14 cellular contexts compared by ENCODE assay signal in the genomic region with DNA sequence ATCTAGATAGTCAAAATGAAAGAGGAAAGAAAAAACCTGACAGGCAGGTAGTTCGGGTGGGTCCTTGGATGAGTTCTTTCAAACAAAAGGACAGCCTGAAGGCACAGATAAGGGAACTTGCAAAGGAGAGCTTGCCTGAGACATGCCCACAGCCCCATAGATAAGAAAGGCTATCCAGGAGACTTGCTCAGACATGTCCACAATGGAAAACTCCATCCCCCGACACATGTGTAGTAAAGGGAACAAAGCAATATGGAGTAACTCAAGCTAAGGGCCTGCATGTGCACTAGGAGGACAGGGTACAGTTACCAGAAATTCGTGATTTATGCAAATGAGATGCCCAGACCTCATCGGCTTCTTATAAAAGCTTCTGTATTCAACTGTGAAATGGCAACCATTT.
DNase-seq lines count a peak whose midpoint lies in the region; ATAC-seq, FAIRE-seq and TF ChIP-seq lines count a peak whose summit lies in the region.
"Had no signal": no experiment of that assay in that cellular context is flagged by ENCODE, and none has a peak within 500 bp of the region (broad histone marks: within the 10 kb centered on the region; RNA-seq: fewer than 3 reads in every experiment).

No MANE protein-coding gene starts in this region.

- BruUV-seq in HepG2 (replicated peaks; lab: Mats Ljungman, UMichigan) = no TSS peak

- intact Hi-C loops in HepG2 (cut with micrococcal nuclease; ENCODE audit: unreplicated experiment) (no loop called here), right lobe of liver (cut with DNase I) (no loop called here), spleen (cut with DNase I; ENCODE audit: low total_unique reads) (no loop called here)

- H3K36me3 ChIP-seq in HepG2 (replicated peaks in 1 of 2; ENCODE audit: control insufficient read depth in 1 of 2, insufficient read depth in 2 of 2, low read length in 2 of 2) = no peaks in the 10 kb centered on the region
- H3K36me3 ChIP-seq in right lobe of liver = no peaks in the 10 kb centered on the region
- H3K36me3 ChIP-seq in OCI-LY1 (ENCODE audit: insufficient read depth, low read length) = no peaks in the 10 kb centered on the region
- H3K36me3 ChIP-seq in spleen = no peaks in the 10 kb centered on the region
- H3K36me3 ChIP-seq: SJCRH30 had no signal

- H3K27ac Mint-ChIP-seq in type B pancreatic cell = peak overlapping the region; percentile 92
- H3K27ac Mint-ChIP-seq in effector memory CD8-positive, alpha-beta T cell = no peak overlapping the region

- no peaks in the 10 kb centered on the region for H3K9me3 Mint-ChIP-seq in type B pancreatic cell
- H3K9me3 Mint-ChIP-seq in effector memory CD8-positive, alpha-beta T cell = peaks cover 5 to 12% of the 10 kb centered on the region in 2 donors
- H3K9me3 Mint-ChIP-seq: neural crest cell had no signal

- peaks cover 5% of the 10 kb centered on the region for H3K4me1 Mint-ChIP-seq in type B pancreatic cell (ENCODE audit: unreplicated experiment)
- no peaks in the 10 kb centered on the region for H3K4me1 Mint-ChIP-seq in effector memory CD8-positive, alpha-beta T cell (ENCODE audit: low read depth in 2 of 2)
- H3K4me1 Mint-ChIP-seq: neural crest cell had no signal

- no peak overlapping the region for H2AFZ ChIP-seq in HepG2 (ENCODE audit: low read length)
- H2AFZ ChIP-seq in OCI-LY1 (ENCODE audit: low read length) = 0 out of 2 replicates have a peak overlapping the region, but pooled peaks have one; percentile 53

- in situ Hi-C loops in HepG2 (cut with HindIII; ENCODE audit: extremely low pct_ligation_motif_present, low pct_unique_long_range_greater_than_20kb) = no loop called here

- POLR2A ChIA-PET in HepG2 (lab: Yijun Ruan, JAX) = no interaction called here

- no peak for TF ChIP-seq EP300 in HepG2 (IDR thresholded peaks at IDR 0.05; ENCODE audit: low read depth in 2 of 2, low read length in 2 of 2)
- TF ChIP-seq EP300 in HepG2 (CRISPR knock-in tag; IDR thresholded peaks at IDR 0.05; ENCODE audit: borderline replicate concordance) = no peak

- H3K4me2 ChIP-seq in HepG2 (ENCODE audit: low read depth, low read length) (no peak overlapping the region), OCI-LY1 (ENCODE audit: low read length) (no peak overlapping the region)

- TF ChIP-seq RAD21 in HepG2 (CRISPR knock-in tag; IDR thresholded peaks at IDR 0.05) = no peak

- WGBS in HepG2 (ENCODE audit: low lambda C conversion rate) = 66% methylated on average over 4 of the region's 4 CpGs
- WGBS in right lobe of liver (ENCODE audit: insufficient coverage, low coverage, low lambda C conversion rate, missing lambda C conversion rate) = 58% methylated on average over 3 of the region's 4 CpGs
- 69 to 82% (median 76%) methylated on average over 4 of the region's 4 CpGs for whole genome bisulfite sequencing in spleen, 5 donors

- H3K36me3 Mint-ChIP-seq in type B pancreatic cell = no peaks in the 10 kb centered on the region
- no peaks in the 10 kb centered on the region for H3K36me3 Mint-ChIP-seq in effector memory CD8-positive, alpha-beta T cell (ENCODE audit: insufficient read depth)

- peaks cover 8% of the 10 kb centered on the region; the same call in 1 of the 2 replicates for H3K9me3 ChIP-seq in HepG2 (ENCODE audit: low read length)
- H3K9me3 ChIP-seq in right lobe of liver = no peaks in the 10 kb centered on the region
- no peaks in the 10 kb centered on the region for H3K9me3 ChIP-seq in OCI-LY1 (ENCODE audit: low read length)
- no peaks in the 10 kb centered on the region for H3K9me3 ChIP-seq in spleen
- H3K9me3 ChIP-seq: SJCRH30 had no signal

- no peak for TF ChIP-seq CTCF in HepG2 (CRISPR knock-in tag; IDR thresholded peaks at IDR 0.05)
- TF ChIP-seq CTCF in right lobe of liver (IDR thresholded peaks at IDR 0.05) = no peak
- no peak for TF ChIP-seq CTCF in OCI-LY1 (IDR thresholded peaks at IDR 0.05; ENCODE audit: low read length)
- no peak for TF ChIP-seq CTCF in type B pancreatic cell (conservative IDR thresholded peaks at IDR 0.05)
- no peak for TF ChIP-seq CTCF in spleen (IDR thresholded peaks at IDR 0.05 in 8 of 11, conservative IDR thresholded peaks at IDR 0.05 in 3 of 11)

- H3K9me2 ChIP-seq in OCI-LY1 (ENCODE audit: low read depth, low read length) = no peaks in the 10 kb centered on the region

- H3K4me3 ChIP-seq in HepG2 (replicated peaks in 1 of 3; ENCODE audit: insufficient read depth in 1 of 3, low read depth in 2 of 3, low read length in 3 of 3) (no peak overlapping the region), right lobe of liver (no peak overlapping the region), OCI-LY1 (ENCODE audit: low read depth, low read length, poor library complexity, severe bottlenecking) (no peak overlapping the region), spleen (no peak overlapping the region)
- H3K4me3 ChIP-seq: SJCRH30 had no signal

- H3K27ac ChIP-seq in HepG2 (ENCODE audit: extremely low read length, insufficient read depth, low read length) = no peak overlapping the region
- no peak overlapping the region for H3K27ac ChIP-seq in right lobe of liver
- H3K27ac ChIP-seq in OCI-LY1 (ENCODE audit: low read depth, low read length, poor library complexity, severe bottlenecking) = no peak overlapping the region
- no peak overlapping the region for H3K27ac ChIP-seq in spleen
- H3K27ac ChIP-seq: SJCRH30 had no signal

- H3K4me3 Mint-ChIP-seq in type B pancreatic cell = peak overlapping the region; percentile 34
- H3K4me3 Mint-ChIP-seq in effector memory CD8-positive, alpha-beta T cell = no peak overlapping the region
- H3K4me3 Mint-ChIP-seq: neural crest cell had no signal

- H3K79me2 ChIP-seq in HepG2 (ENCODE audit: insufficient read depth, low read length) = no peaks in the 10 kb centered on the region
- H3K79me2 ChIP-seq in OCI-LY1 (ENCODE audit: insufficient read depth, low read length) = no peaks in the 10 kb centered on the region

- H3K4me1 ChIP-seq in HepG2 (ENCODE audit: insufficient read depth, low read length) (no peaks in the 10 kb centered on the region), right lobe of liver (no peaks in the 10 kb centered on the region), OCI-LY1 (ENCODE audit: insufficient read depth, low read length, severe bottlenecking) (peaks cover 4% of the 10 kb centered on the region), spleen (no peaks in the 10 kb centered on the region)

- DNase-seq in HepG2 (ENCODE audit: low spot score) = no peak
- DNase-seq in right lobe of liver = no peak
- DNase-seq in erythroblast (lab: John Stamatoyannopoulos, UW) = peak; percentile 31 to 73
- DNase-seq in type B pancreatic cell (ENCODE audit: extremely low spot score, unreplicated experiment) = no peak
- DNase-seq in effector memory CD8-positive, alpha-beta T cell = no peak
- DNase-seq in spleen = no peak
- no peak for DNase-seq in NOMO-1 (lab: John Stamatoyannopoulos, UW; ENCODE audit: unreplicated experiment in 2 of 2)
- DNase-seq: activated CD4-positive, alpha-beta T cell treated with anti-CD3 and anti-CD28 coated beads for 48 hours; activated naive CD4-positive, alpha-beta T cell treated with anti-CD3 and anti-CD28 coated beads, Interleukin-2, amount 50 U/mL, for 16 hours; AML-193; NCI-H187 treated with DMSO at 0.1 percent for 48 hours; SJCRH30 had no signal

- ATAC-seq in HepG2 (no peak), right lobe of liver (no peak)
- ATAC-seq in effector memory CD8-positive, alpha-beta T cell (replicated peaks) = no peak

- H3K27me3 ChIP-seq in HepG2 (ENCODE audit: control insufficient read depth in 1 of 2, insufficient read depth in 2 of 2, low read length in 2 of 2) (no peaks in the 10 kb centered on the region), right lobe of liver (no peaks in the 10 kb centered on the region), OCI-LY1 (ENCODE audit: insufficient read depth, low read length) (no peaks in the 10 kb centered on the region), spleen (replicated peaks in 1 of 7) (no peaks in the 10 kb centered on the region)
- H3K27me3 ChIP-seq: SJCRH30 had no signal

- H4K20me1 ChIP-seq in HepG2 (ENCODE audit: insufficient read depth, low read length) (no peaks in the 10 kb centered on the region), OCI-LY1 (ENCODE audit: insufficient read depth, low read length) (no peaks in the 10 kb centered on the region)

- no peak overlapping the region for H3K9ac ChIP-seq in HepG2 (ENCODE audit: insufficient read depth, low read depth, low read length)
- no peak overlapping the region for H3K9ac ChIP-seq in OCI-LY1 (ENCODE audit: low read length)

- no peak for TF ChIP-seq POLR2A in HepG2 (IDR thresholded peaks at IDR 0.05; ENCODE audit: insufficient read depth in 1 of 2, low read depth in 2 of 2, low read length in 2 of 2)
- TF ChIP-seq POLR2A in right lobe of liver (IDR thresholded peaks at IDR 0.05) = no peak
- TF ChIP-seq POLR2A in erythroblast (IDR thresholded peaks at IDR 0.05; ENCODE audit: low read length) = no peak
- no peak for TF ChIP-seq POLR2A in spleen (IDR thresholded peaks at IDR 0.05)

- no peaks in the 10 kb centered on the region for H3F3A ChIP-seq in OCI-LY1 (ENCODE audit: insufficient read depth, low read length)

- H3K27me3 Mint-ChIP-seq in type B pancreatic cell = no peaks in the 10 kb centered on the region
- H3K27me3 Mint-ChIP-seq in effector memory CD8-positive, alpha-beta T cell = no peaks in the 10 kb centered on the region

- no peak for FAIRE-seq in HepG2 (lab: Jason Lieb, UNC)

- CTCF ChIA-PET in HepG2 (lab: Yijun Ruan, JAX; ENCODE audit: low intra/inter-chr PET ratio, low total read pairs) = no interaction called here

TF ChIP-seq in HepG2, 621 proteins besides CTCF, POLR2A, EP300 and RAD21:
- TF ChIP-seq TP53 (CRISPR knock-in tag; conservative IDR thresholded peaks at IDR 0.05) = peak; percentile 95
- TF ChIP-seq, protein P1, sequence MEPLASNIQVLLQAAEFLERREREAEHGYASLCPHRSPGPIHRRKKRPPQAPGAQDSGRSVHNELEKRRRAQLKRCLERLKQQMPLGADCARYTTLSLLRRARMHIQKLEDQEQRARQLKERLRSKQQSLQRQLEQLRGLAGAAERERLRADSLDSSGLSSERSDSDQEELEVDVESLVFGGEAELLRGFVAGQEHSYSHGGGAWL (CRISPR knock-in tag; IDR thresholded peaks at IDR 0.05) = no peak
TF ChIP-seq in HepG2: peak in this region for 1.

Comparison
In these comparisons a context has a peak if more than half of its experiments do, and no peak if none do; other contexts are left out.
1. DNase-seq: peak in erythroblast (2 of 2); none in HepG2 (single experiment), right lobe of liver (0 of 3), type B pancreatic cell (single experiment), effector memory CD8-positive, alpha-beta T cell (0 of 3), spleen (single experiment) and NOMO-1 (0 of 2).